2 cellular contexts compared by ENCODE assay signal in genomic region chr7:57835161-57835560, GRCh38.
DNase-seq lines count a peak whose midpoint lies in the region; ATAC-seq lines count a peak whose summit lies in the region.
"Not testable (repeated sequence)": the region's sequence is repeated elsewhere in the genome, so short reads cannot be mapped to it uniquely, and the experiment has no call there.

No MANE protein-coding gene starts in this region.

- ATAC-seq in Right ventricle myocardium inferior, result not testable (repeated sequence)

- H3K27me3 Mint-ChIP-seq in activated CD4-positive, alpha-beta T cell treated with anti-CD3 and anti-CD28 coated beads, Interleukin-2, amount 10 ng/mL, durations not matched to agents 24 days and 14 days, result not testable (repeated sequence)

- H3K4me1 Mint-ChIP-seq in activated CD4-positive, alpha-beta T cell treated with anti-CD3 and anti-CD28 coated beads, Interleukin-2, amount 10 ng/mL, durations not matched to agents 24 days and 14 days, result not testable (repeated sequence)

- intact Hi-C loops in activated CD4-positive, alpha-beta T cell treated with anti-CD3 and anti-CD28 coated beads, Interleukin-2, amount 10 ng/mL, durations not matched to agents 24 days and 14 days (cut with micrococcal nuclease); Right ventricle myocardium inferior (cut with DNase I): not testable (repeated sequence)

- H3K27ac Mint-ChIP-seq in activated CD4-positive, alpha-beta T cell treated with anti-CD3 and anti-CD28 coated beads, Interleukin-2, amount 10 ng/mL, durations not matched to agents 24 days and 14 days, result not testable (repeated sequence)

- H3K4me3 Mint-ChIP-seq in activated CD4-positive, alpha-beta T cell treated with anti-CD3 and anti-CD28 coated beads, Interleukin-2, amount 10 ng/mL, durations not matched to agents 24 days and 14 days, result not testable (repeated sequence)

- DNase-seq in activated CD4-positive, alpha-beta T cell treated with anti-CD3 and anti-CD28 coated beads, Interleukin-2, amount 10 ng/mL, durations not matched to agents 24 days and 14 days, result peak; percentile 40
- peak; percentile 53 for DNase-seq in Right ventricle myocardium inferior (ENCODE audit: missing footprints)

- not testable (repeated sequence) for H3K9me3 Mint-ChIP-seq in activated CD4-positive, alpha-beta T cell treated with anti-CD3 and anti-CD28 coated beads, Interleukin-2, amount 10 ng/mL, durations not matched to agents 24 days and 14 days

- H3K36me3 Mint-ChIP-seq in activated CD4-positive, alpha-beta T cell treated with anti-CD3 and anti-CD28 coated beads, Interleukin-2, amount 10 ng/mL, durations not matched to agents 24 days and 14 days (ENCODE audit: low read depth), result not testable (repeated sequence)
